8 cellular contexts compared by ENCODE assay signal in genomic region chr2:37925063-37925897, GRCh38. TPM values are rescaled to one million over a fixed set of nuclear protein-coding genes. Genes with fewer than 3 reads are reported as not detected.
DNase-seq lines count a peak whose midpoint lies in the region; ATAC-seq and TF ChIP-seq lines count a peak whose summit lies in the region.

TSS of gene RMDN2 (plus strand) at chr2:37925287. CDS start at chr2:37929278, 3,991 bp downstream.

- no peaks in the 10 kb centered on the region for H3K4me1 ChIP-seq in HUES6 (ENCODE audit: control insufficient read depth, insufficient read depth, low read length)
- no peaks in the 10 kb centered on the region for H3K4me1 ChIP-seq in esophagus (ENCODE audit: control insufficient read depth in 2 of 2, insufficient read depth in 2 of 2, low read length in 1 of 2)
- H3K4me1 ChIP-seq in mucosa of stomach (ENCODE audit: control insufficient read depth, insufficient read depth, low read length), result no peaks in the 10 kb centered on the region

- H3K9me3 ChIP-seq in HUES6 (ENCODE audit: control insufficient read depth, insufficient read depth, low read depth, low read length), result no peaks in the 10 kb centered on the region
- no peaks in the 10 kb centered on the region for H3K9me3 ChIP-seq in esophagus (ENCODE audit: control insufficient read depth in 2 of 2, insufficient read depth in 1 of 2, low read depth in 1 of 2, low read length in 1 of 2)
- no peaks in the 10 kb centered on the region for H3K9me3 ChIP-seq in mucosa of stomach (ENCODE audit: control insufficient read depth, low read length)

- H3K27ac ChIP-seq in HUES6 (ENCODE audit: low read depth, low read length) (peak within 1 kb of the TSS; percentile 90), esophagus (ENCODE audit: low read depth in 2 of 2, low read length in 1 of 2) (peak within 1 kb of the TSS; percentile 82 to 94)

- ATAC-seq in GM21390 (IDR thresholded peaks at IDR 0.05; ENCODE audit: unreplicated experiment), result peak; percentile 92

- H3K36me3 ChIP-seq in HUES6 (ENCODE audit: control insufficient read depth, insufficient read depth, low read length) (no peaks in the 10 kb centered on the region), esophagus (ENCODE audit: control insufficient read depth in 2 of 2, insufficient read depth in 2 of 2, low read length in 1 of 2) (no peaks in the 10 kb centered on the region), mucosa of stomach (ENCODE audit: control insufficient read depth, insufficient read depth, low read length) (no peaks in the 10 kb centered on the region)

- peaks cover 10% of the 10 kb centered on the region; the same call in 1 of the 2 replicates for H3K27me3 ChIP-seq in HUES6 (ENCODE audit: control insufficient read depth, insufficient read depth, low read length)
- H3K27me3 ChIP-seq in esophagus (ENCODE audit: control insufficient read depth in 1 of 2, insufficient read depth in 2 of 2, low read length in 2 of 2), result no peaks in the 10 kb centered on the region
- no peaks in the 10 kb centered on the region for H3K27me3 ChIP-seq in mucosa of stomach (ENCODE audit: control insufficient read depth, insufficient read depth, low read length)

- intact Hi-C loops in Calu3 (cut with micrococcal nuclease; ENCODE audit: unreplicated experiment), result no loop called here

- peaks cover 18% of the 10 kb centered on the region for H3K4me1 Mint-ChIP-seq in Calu3 (ENCODE audit: low read depth, unreplicated experiment)

- TF ChIP-seq CTCF in Calu3 (IDR thresholded peaks at IDR 0.05; ENCODE audit: unreplicated experiment), result no peak

- peak within 1 kb of the TSS; percentile 92 for H3K4me3 Mint-ChIP-seq in Calu3 (ENCODE audit: low read depth, unreplicated experiment)

- H3K9me3 Mint-ChIP-seq in Calu3 (ENCODE audit: low read depth, unreplicated experiment), result no peaks in the 10 kb centered on the region

- H3K27me3 Mint-ChIP-seq in Calu3 (ENCODE audit: unreplicated experiment), result no peaks in the 10 kb centered on the region

- H3K4me3 ChIP-seq in HUES6 (ENCODE audit: low read depth, low read length), result peak within 1 kb of the TSS; percentile 84
- peak within 1 kb of the TSS; percentile 75 to 94 for H3K4me3 ChIP-seq in esophagus (ENCODE audit: low read depth in 1 of 2, low read length in 2 of 2)
- H3K4me3 ChIP-seq in mucosa of stomach (ENCODE audit: low read length), result peak within 1 kb of the TSS; percentile 85

- peak; percentile 93 for DNase-seq in Calu3
- peak; percentile 51 for DNase-seq in OCI-M2 (lab: John Stamatoyannopoulos, UW; ENCODE audit: unreplicated experiment)
- DNase-seq in activated T-cell treated with anti-CD3 and anti-CD28 coated beads, Interleukin-2, amount 50 U/mL, for 1 hour, result peak; percentile 77
- DNase-seq in stimulated activated CD8-positive, alpha-beta memory T cell treated with anti-CD3 and anti-CD28 coated beads, Interleukin-7, amount 100 ng/mL, for 1 hour (ENCODE audit: low read depth in 2 of 2), result peak; percentile 62 to 67

- CTCF ChIA-PET in Calu3 (lab: Charles Lee), result interaction anchor here (0.7 to 1.2 kb wide), 4 partner anchors 23 to 171 kb away, joined by 3 to 5 read pairs (median 3); no protein-coding TSS in a partner anchor

- H3K9ac ChIP-seq in HUES6 (ENCODE audit: low read length) (peak within 1 kb of the TSS; percentile 90), mucosa of stomach (ENCODE audit: low read length) (peak within 1 kb of the TSS; percentile 85)

- WGBS in esophagus, 2 donors, result 0 to 1% methylated on average over 69 to 79 of the region's 79 CpGs

- TSS peak; percentile 54 for BruUV-seq in Calu3 (replicated peaks; lab: Mats Ljungman, UMichigan)

- H3K36me3 Mint-ChIP-seq in Calu3 (ENCODE audit: insufficient read depth, unreplicated experiment), result peaks cover 16% of the 10 kb centered on the region

- peak within 1 kb of the TSS; percentile 92 for H3K27ac Mint-ChIP-seq in Calu3 (ENCODE audit: unreplicated experiment)

RNA-seq across cellular contexts. Expression of gene RMDN2, which starts in this region (rescaled TPM):
- 4.7 and 5.8 TPM in 2 replicates for total RNA-seq in Calu3 (2022)
- polyA plus RNA-seq in esophagus, result 1 to 10 TPM; 2.3 to 3.5 TPM

Comparison
In these comparisons a context has a peak if more than half of its experiments do, and no peak if none do; other contexts are left out.
1. Peak in every context shown above with its lines: DNase-seq, ATAC-seq, H3K4me3 ChIP-seq and H3K27ac ChIP-seq.